ENCODE assay signal across 1 cellular context in genomic region chr9:98798254-98798653, GRCh38.
TF ChIP-seq lines count a peak whose summit lies in the region.

No MANE protein-coding gene starts in this region.

TF ChIP-seq in SK-N-SH treated with all-trans-retinoic acid at 6 μM for 48 hours, 23 proteins besides CTCF, POLR2A, EP300 and RAD21 (continued from another document):
- no peak for TF ChIP-seq CSRNP3 (CRISPR knock-in tag; IDR thresholded peaks at IDR 0.05)
- TF ChIP-seq ZFP30 (CRISPR knock-in tag; IDR thresholded peaks at IDR 0.05) = no peak
- no peak for TF ChIP-seq ARNTL (CRISPR knock-in tag; IDR thresholded peaks at IDR 0.05; ENCODE audit: borderline replicate concordance, low read depth)
- TF ChIP-seq POU6F1 (CRISPR knock-in tag; IDR thresholded peaks at IDR 0.05; ENCODE audit: borderline replicate concordance, low read depth) = no peak
- no peak for TF ChIP-seq ZNF565 (CRISPR knock-in tag; conservative IDR thresholded peaks at IDR 0.05; ENCODE audit: low read depth)
- TF ChIP-seq TCF4 (CRISPR knock-in tag; IDR thresholded peaks at IDR 0.05; ENCODE audit: borderline replicate concordance) = no peak
- no peak for TF ChIP-seq CSDC2 (CRISPR knock-in tag; IDR thresholded peaks at IDR 0.05)
- TF ChIP-seq OSR1 (CRISPR knock-in tag; IDR thresholded peaks at IDR 0.05) = no peak
- TF ChIP-seq ESRRG (CRISPR knock-in tag; IDR thresholded peaks at IDR 0.05) = no peak
- no peak for TF ChIP-seq ISL1 (CRISPR knock-in tag; IDR thresholded peaks at IDR 0.05)
- TF ChIP-seq BACH2 (CRISPR knock-in tag; IDR thresholded peaks at IDR 0.05; ENCODE audit: borderline replicate concordance) = no peak
